Comparison of ENCODE assay signal across 1 cellular context in genomic region chr10:13047529-13048206, GRCh38.
TF ChIP-seq lines count a peak whose summit lies in the region.

No MANE protein-coding gene starts in this region.

TF ChIP-seq in K562, 482 proteins besides CTCF, POLR2A, EP300 and RAD21:
- TF ChIP-seq ZNF263 (CRISPR knock-in tag; IDR thresholded peaks at IDR 0.05; ENCODE audit: borderline replicate concordance) (no peak), RAD51 (IDR thresholded peaks at IDR 0.05; ENCODE audit: borderline replicate concordance, low read depth) (peak; percentile 16; the same call in 1 of the 2 replicates), ZBTB5 (IDR thresholded peaks at IDR 0.05) (no peak), USF2 (CRISPR knock-in tag; IDR thresholded peaks at IDR 0.05) (peak; percentile 12; the same call in 1 of the 2 replicates), TFE3 (CRISPR knock-in tag; IDR thresholded peaks at IDR 0.05) (peak; percentile 56), HMG20A (CRISPR knock-in tag; conservative IDR thresholded peaks at IDR 0.05) (no peak)
